8 cellular contexts compared by ENCODE assay signal in genomic region chr5:95730011-95730700, GRCh38. TPM values are rescaled to one million over a fixed set of nuclear protein-coding genes. Genes with fewer than 3 reads are reported as not detected.
DNase-seq lines count a peak whose midpoint lies in the region; ATAC-seq and TF ChIP-seq lines count a peak whose summit lies in the region.

No MANE protein-coding gene starts in this region.

- peak overlapping the region; percentile 70; the same call in 1 of the 2 replicates for H3K27ac ChIP-seq in DND-41 (ENCODE audit: low read length)
- H3K27ac ChIP-seq in ovary = peak overlapping the region in 1 of 2 donors; percentile 99
- no peak overlapping the region for H3K27ac ChIP-seq in foreskin keratinocyte

- ATAC-seq in DND-41 (ENCODE audit: insufficient read depth, low read depth) (no peak), foreskin keratinocyte (no peak), GM21526 (IDR thresholded peaks at IDR 0.05; ENCODE audit: low FRiP score, unreplicated experiment) (no peak)

- H3K27me3 ChIP-seq in DND-41 (ENCODE audit: insufficient read depth, low read length, poor library complexity) (no peaks in the 10 kb centered on the region), NT2/D1 (ENCODE audit: insufficient read depth, insufficient read length) (peaks cover 24% of the 10 kb centered on the region), endocrine pancreas (ENCODE audit: control insufficient read depth, insufficient read depth, low read length) (no peaks in the 10 kb centered on the region), ovary (no peaks in the 10 kb centered on the region), foreskin keratinocyte (peaks cover 23% of the 10 kb centered on the region)

- peak overlapping the region; percentile 50 to 62; a peak in 3 of 4 replicates for H3K4me3 ChIP-seq in DND-41 (ENCODE audit: low read depth in 1 of 2, low read length in 2 of 2)
- H3K4me3 ChIP-seq in NT2/D1 (ENCODE audit: insufficient read length, low read depth) = peak overlapping the region; percentile 76
- peak overlapping the region; percentile 74 for H3K4me3 ChIP-seq in endocrine pancreas (ENCODE audit: control insufficient read depth, insufficient read depth, low read length)
- H3K4me3 ChIP-seq in ovary = peak overlapping the region; percentile 87

- H3K9ac ChIP-seq in DND-41 (ENCODE audit: low read depth, low read length) (peak overlapping the region; percentile 72), NT2/D1 (ENCODE audit: insufficient read length, low read depth) (peak overlapping the region; percentile 82), endocrine pancreas (ENCODE audit: control insufficient read depth, insufficient read depth, low read length) (no peak overlapping the region)

- H3K36me3 ChIP-seq in DND-41 (ENCODE audit: insufficient read depth, low read length) (no peaks in the 10 kb centered on the region), NT2/D1 (ENCODE audit: insufficient read depth, insufficient read length, low read length) (no peaks in the 10 kb centered on the region), endocrine pancreas (ENCODE audit: control insufficient read depth, insufficient read depth, low read length) (no peaks in the 10 kb centered on the region), ovary (no peaks in the 10 kb centered on the region)

- H3K4me1 ChIP-seq in DND-41 (ENCODE audit: insufficient read depth, low read length) (peaks cover 48% of the 10 kb centered on the region), NT2/D1 (ENCODE audit: insufficient read depth, insufficient read length) (no peaks in the 10 kb centered on the region), endocrine pancreas (ENCODE audit: control insufficient read depth, insufficient read depth, low read length) (peaks cover 45% of the 10 kb centered on the region), ovary (ENCODE audit: insufficient read depth) (peaks cover 12% of the 10 kb centered on the region), foreskin keratinocyte (peaks cover 8% of the 10 kb centered on the region)

- no peaks in the 10 kb centered on the region for H4K20me1 ChIP-seq in DND-41 (ENCODE audit: insufficient read depth, low read length)

- WGBS in ovary, 3 donors = 16 to 21% (median 17%) methylated on average over 11 of the region's 11 CpGs

- H3K4me2 ChIP-seq in DND-41 (ENCODE audit: insufficient read depth, low read length) = peak overlapping the region; percentile 84

- no peak for TF ChIP-seq POLR2A in ovary (IDR thresholded peaks at IDR 0.05)

- DNase-seq in DND-41 = no peak
- no peak for DNase-seq in NT2/D1 (ENCODE audit: low read depth, low spot score)
- no peak for DNase-seq in ovary
- DNase-seq in stimulated activated CD4-positive, alpha-beta T cell treated with anti-CD3 and anti-CD28 coated beads, Interleukin-1b, Interleukin-23, amount 100 ng/mL, for 48 hours = no peak
- no peak for DNase-seq in pons (ENCODE audit: low spot score)
- DNase-seq in foreskin keratinocyte = no peak

- no peak for TF ChIP-seq EP300 in ovary (IDR thresholded peaks at IDR 0.05)

- H2AFZ ChIP-seq in DND-41 (ENCODE audit: low read depth, low read length) = peak overlapping the region; percentile 70

- no peaks in the 10 kb centered on the region; the same call in 1 of the 2 replicates for H3K79me2 ChIP-seq in DND-41 (ENCODE audit: insufficient read depth, low read length)

- intact Hi-C loops in ovary (cut with DNase I) = loop anchor here (5.0 to 10.0 kb wide), 5 partner anchors 58 to 85 kb away; partner anchors contain the start of gene RFESD (in 2 of the 4)

- H3K9me3 ChIP-seq in DND-41 (ENCODE audit: insufficient read depth, low read length, severe bottlenecking) (no peaks in the 10 kb centered on the region), NT2/D1 (ENCODE audit: insufficient read depth, low read length) (no peaks in the 10 kb centered on the region), endocrine pancreas (ENCODE audit: control insufficient read depth, low read length) (no peaks in the 10 kb centered on the region), ovary (no peaks in the 10 kb centered on the region)

- no peak for TF ChIP-seq CTCF in DND-41 (IDR thresholded peaks at IDR 0.05; ENCODE audit: borderline replicate concordance, extremely low read depth, low read length, poor library complexity, severe bottlenecking)
- TF ChIP-seq CTCF in ovary (IDR thresholded peaks at IDR 0.05) = no peak
- no peak for TF ChIP-seq CTCF in foreskin keratinocyte (conservative IDR thresholded peaks at IDR 0.05)

RNA-seq across cellular contexts. Expression of gene RHOBTB3, which starts 1.0 kb away (rescaled TPM):
- total RNA-seq in ovary (100 to 1,000 TPM; 106 to 221 (median 200) TPM), foreskin keratinocyte (2.4 and 2.8 TPM in 2 replicates)
- polyA plus RNA-seq in ovary (100 to 1,000 TPM in 1 of 2 donors, 10 to 100 TPM in 1; 52.8 to 133 TPM), foreskin keratinocyte (0.45 and 0.50 TPM in 2 replicates)

RNA-seq across cellular contexts. Expression of gene SPATA9, which starts 47.4 kb away (rescaled TPM):
- 1 to 10 TPM in 2 of 7 donors, under 1 TPM in 5; 0.46 to 1.7 (median 0.76) TPM for total RNA-seq in ovary
- 1 to 10 TPM; 1.0 to 1.3 TPM for polyA plus RNA-seq in ovary
- total RNA-seq in foreskin keratinocyte = not detected in 2 replicates
- polyA plus RNA-seq in foreskin keratinocyte = not detected in 2 replicates

Comparison
In these comparisons a context has a peak if more than half of its experiments do, and no peak if none do; other contexts are left out.
1. RNA of gene RHOBTB3, which starts 1.0 kb away (total RNA-seq): 106 to 221 TPM in ovary; 2.4 to 2.8 TPM in foreskin keratinocyte; every median in the first group is over 10 times any median in the second.
2. Peak in every context shown above with its lines, with median percentiles within 50 percentile points of each other: H3K4me3 ChIP-seq.